Comparison of ENCODE assay signal across 1 cellular context in genomic region chr17:79042421-79043190, GRCh38.
A peak's percentile ranks its signal among the peaks of the same experiment; 100 is the strongest.
TF ChIP-seq lines count a peak whose summit lies in the region.

No MANE protein-coding gene starts in this region.

TF ChIP-seq in HepG2, 621 proteins besides CTCF, POLR2A, EP300 and RAD21 (continued from another document and continues in another):
- TF ChIP-seq, protein P1, sequence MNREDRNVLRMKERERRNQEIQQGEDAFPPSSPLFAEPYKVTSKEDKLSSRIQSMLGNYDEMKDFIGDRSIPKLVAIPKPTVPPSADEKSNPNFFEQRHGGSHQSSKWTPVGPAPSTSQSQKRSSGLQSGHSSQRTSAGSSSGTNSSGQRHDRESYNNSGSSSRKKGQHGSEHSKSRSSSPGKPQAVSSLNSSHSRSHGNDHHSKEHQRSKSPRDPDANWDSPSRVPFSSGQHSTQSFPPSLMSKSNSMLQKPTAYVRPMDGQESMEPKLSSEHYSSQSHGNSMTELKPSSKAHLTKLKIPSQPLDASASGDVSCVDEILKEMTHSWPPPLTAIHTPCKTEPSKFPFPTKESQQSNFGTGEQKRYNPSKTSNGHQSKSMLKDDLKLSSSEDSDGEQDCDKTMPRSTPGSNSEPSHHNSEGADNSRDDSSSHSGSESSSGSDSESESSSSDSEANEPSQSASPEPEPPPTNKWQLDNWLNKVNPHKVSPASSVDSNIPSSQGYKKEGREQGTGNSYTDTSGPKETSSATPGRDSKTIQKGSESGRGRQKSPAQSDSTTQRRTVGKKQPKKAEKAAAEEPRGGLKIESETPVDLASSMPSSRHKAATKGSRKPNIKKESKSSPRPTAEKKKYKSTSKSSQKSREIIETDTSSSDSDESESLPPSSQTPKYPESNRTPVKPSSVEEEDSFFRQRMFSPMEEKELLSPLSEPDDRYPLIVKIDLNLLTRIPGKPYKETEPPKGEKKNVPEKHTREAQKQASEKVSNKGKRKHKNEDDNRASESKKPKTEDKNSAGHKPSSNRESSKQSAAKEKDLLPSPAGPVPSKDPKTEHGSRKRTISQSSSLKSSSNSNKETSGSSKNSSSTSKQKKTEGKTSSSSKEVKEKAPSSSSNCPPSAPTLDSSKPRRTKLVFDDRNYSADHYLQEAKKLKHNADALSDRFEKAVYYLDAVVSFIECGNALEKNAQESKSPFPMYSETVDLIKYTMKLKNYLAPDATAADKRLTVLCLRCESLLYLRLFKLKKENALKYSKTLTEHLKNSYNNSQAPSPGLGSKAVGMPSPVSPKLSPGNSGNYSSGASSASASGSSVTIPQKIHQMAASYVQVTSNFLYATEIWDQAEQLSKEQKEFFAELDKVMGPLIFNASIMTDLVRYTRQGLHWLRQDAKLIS (CRISPR knock-in tag; IDR thresholded peaks at IDR 0.05) = no peak
- no peak for TF ChIP-seq MTA1 (CRISPR knock-in tag; IDR thresholded peaks at IDR 0.05; ENCODE audit: borderline replicate concordance)
- TF ChIP-seq KLF12 (CRISPR knock-in tag; IDR thresholded peaks at IDR 0.05; ENCODE audit: borderline replicate concordance) = no peak
- TF ChIP-seq SP2 (CRISPR knock-in tag; IDR thresholded peaks at IDR 0.05) = no peak
- TF ChIP-seq, protein P2, sequence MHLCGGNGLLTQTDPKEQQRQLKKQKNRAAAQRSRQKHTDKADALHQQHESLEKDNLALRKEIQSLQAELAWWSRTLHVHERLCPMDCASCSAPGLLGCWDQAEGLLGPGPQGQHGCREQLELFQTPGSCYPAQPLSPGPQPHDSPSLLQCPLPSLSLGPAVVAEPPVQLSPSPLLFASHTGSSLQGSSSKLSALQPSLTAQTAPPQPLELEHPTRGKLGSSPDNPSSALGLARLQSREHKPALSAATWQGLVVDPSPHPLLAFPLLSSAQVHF (CRISPR knock-in tag; IDR thresholded peaks at IDR 0.05) = no peak
- TF ChIP-seq ZNF124 (CRISPR knock-in tag; IDR thresholded peaks at IDR 0.05) = no peak
- TF ChIP-seq, protein P3, sequence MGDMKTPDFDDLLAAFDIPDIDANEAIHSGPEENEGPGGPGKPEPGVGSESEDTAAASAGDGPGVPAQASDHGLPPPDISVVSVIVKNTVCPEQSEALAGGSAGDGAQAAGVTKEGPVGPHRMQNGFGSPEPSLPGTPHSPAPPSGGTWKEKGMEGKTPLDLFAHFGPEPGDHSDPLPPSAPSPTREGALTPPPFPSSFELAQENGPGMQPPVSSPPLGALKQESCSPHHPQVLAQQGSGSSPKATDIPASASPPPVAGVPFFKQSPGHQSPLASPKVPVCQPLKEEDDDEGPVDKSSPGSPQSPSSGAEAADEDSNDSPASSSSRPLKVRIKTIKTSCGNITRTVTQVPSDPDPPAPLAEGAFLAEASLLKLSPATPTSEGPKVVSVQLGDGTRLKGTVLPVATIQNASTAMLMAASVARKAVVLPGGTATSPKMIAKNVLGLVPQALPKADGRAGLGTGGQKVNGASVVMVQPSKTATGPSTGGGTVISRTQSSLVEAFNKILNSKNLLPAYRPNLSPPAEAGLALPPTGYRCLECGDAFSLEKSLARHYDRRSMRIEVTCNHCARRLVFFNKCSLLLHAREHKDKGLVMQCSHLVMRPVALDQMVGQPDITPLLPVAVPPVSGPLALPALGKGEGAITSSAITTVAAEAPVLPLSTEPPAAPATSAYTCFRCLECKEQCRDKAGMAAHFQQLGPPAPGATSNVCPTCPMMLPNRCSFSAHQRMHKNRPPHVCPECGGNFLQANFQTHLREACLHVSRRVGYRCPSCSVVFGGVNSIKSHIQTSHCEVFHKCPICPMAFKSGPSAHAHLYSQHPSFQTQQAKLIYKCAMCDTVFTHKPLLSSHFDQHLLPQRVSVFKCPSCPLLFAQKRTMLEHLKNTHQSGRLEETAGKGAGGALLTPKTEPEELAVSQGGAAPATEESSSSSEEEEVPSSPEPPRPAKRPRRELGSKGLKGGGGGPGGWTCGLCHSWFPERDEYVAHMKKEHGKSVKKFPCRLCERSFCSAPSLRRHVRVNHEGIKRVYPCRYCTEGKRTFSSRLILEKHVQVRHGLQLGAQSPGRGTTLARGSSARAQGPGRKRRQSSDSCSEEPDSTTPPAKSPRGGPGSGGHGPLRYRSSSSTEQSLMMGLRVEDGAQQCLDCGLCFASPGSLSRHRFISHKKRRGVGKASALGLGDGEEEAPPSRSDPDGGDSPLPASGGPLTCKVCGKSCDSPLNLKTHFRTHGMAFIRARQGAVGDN (CRISPR knock-in tag; IDR thresholded peaks at IDR 0.05) = peak; percentile 45
- TF ChIP-seq, protein P4, sequence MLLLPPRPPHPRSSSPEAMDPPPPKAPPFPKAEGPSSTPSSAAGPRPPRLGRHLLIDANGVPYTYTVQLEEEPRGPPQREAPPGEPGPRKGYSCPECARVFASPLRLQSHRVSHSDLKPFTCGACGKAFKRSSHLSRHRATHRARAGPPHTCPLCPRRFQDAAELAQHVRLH (CRISPR knock-in tag; IDR thresholded peaks at IDR 0.05; ENCODE audit: borderline replicate concordance, low read depth) = no peak
- TF ChIP-seq NPAS2 (CRISPR knock-in tag; IDR thresholded peaks at IDR 0.05; ENCODE audit: borderline replicate concordance) = no peak
- no peak for TF ChIP-seq RFXAP (CRISPR knock-in tag; IDR thresholded peaks at IDR 0.05; ENCODE audit: borderline replicate concordance)
- TF ChIP-seq FOSL2 (CRISPR knock-in tag; IDR thresholded peaks at IDR 0.05) = peak; percentile 42
- no peak for TF ChIP-seq SOX6 (IDR thresholded peaks at IDR 0.05)
- 0 out of 2 replicates have a peak, but pooled peaks have one; percentile 11 for TF ChIP-seq SOX6 (CRISPR knock-in tag; IDR thresholded peaks at IDR 0.05)
- no peak for TF ChIP-seq ZNF44 (CRISPR knock-in tag; IDR thresholded peaks at IDR 0.05)
- TF ChIP-seq ZBTB1 (CRISPR knock-in tag; IDR thresholded peaks at IDR 0.05; ENCODE audit: borderline replicate concordance) = no peak
- TF ChIP-seq HNF4G (IDR thresholded peaks at IDR 0.05; ENCODE audit: borderline replicate concordance, low read depth, low read length) = no peak
- no peak for TF ChIP-seq HNF4G (CRISPR knock-in tag; IDR thresholded peaks at IDR 0.05; ENCODE audit: borderline replicate concordance, low read depth)
- TF ChIP-seq ZBTB4 (CRISPR knock-in tag; IDR thresholded peaks at IDR 0.05; ENCODE audit: borderline replicate concordance) = no peak
- TF ChIP-seq, protein P5, sequence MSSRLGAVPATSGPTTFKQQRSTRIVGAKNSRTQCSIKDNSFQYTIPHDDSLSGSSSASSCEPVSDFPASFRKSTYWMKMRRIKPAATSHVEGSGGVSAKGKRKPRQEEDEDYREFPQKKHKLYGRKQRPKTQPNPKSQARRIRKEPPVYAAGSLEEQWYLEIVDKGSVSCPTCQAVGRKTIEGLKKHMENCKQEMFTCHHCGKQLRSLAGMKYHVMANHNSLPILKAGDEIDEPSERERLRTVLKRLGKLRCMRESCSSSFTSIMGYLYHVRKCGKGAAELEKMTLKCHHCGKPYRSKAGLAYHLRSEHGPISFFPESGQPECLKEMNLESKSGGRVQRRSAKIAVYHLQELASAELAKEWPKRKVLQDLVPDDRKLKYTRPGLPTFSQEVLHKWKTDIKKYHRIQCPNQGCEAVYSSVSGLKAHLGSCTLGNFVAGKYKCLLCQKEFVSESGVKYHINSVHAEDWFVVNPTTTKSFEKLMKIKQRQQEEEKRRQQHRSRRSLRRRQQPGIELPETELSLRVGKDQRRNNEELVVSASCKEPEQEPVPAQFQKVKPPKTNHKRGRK (CRISPR knock-in tag; IDR thresholded peaks at IDR 0.05) = no peak
- TF ChIP-seq KDM4B (CRISPR knock-in tag; IDR thresholded peaks at IDR 0.05) = no peak
- no peak for TF ChIP-seq GABPA (IDR thresholded peaks at IDR 0.05; ENCODE audit: low read depth, low read length)
- no peak for TF ChIP-seq GABPA (CRISPR knock-in tag; IDR thresholded peaks at IDR 0.05; ENCODE audit: low read depth)
- TF ChIP-seq PRPF4 (IDR thresholded peaks at IDR 0.05; ENCODE audit: low read depth, low read length, poor library complexity, severe bottlenecking) = no peak
- TF ChIP-seq HDAC1 (CRISPR knock-in tag; IDR thresholded peaks at IDR 0.05) = no peak
- TF ChIP-seq ZNF768 (CRISPR knock-in tag; IDR thresholded peaks at IDR 0.05) = 0 out of 2 replicates have a peak, but pooled peaks have one; percentile 32
- no peak for TF ChIP-seq CREB3 (CRISPR knock-in tag; IDR thresholded peaks at IDR 0.05)
- no peak for TF ChIP-seq ZNF614 (CRISPR knock-in tag; IDR thresholded peaks at IDR 0.05; ENCODE audit: borderline replicate concordance)
- no peak for TF ChIP-seq ZFYVE20 (CRISPR knock-in tag; IDR thresholded peaks at IDR 0.05; ENCODE audit: borderline replicate concordance, low read depth)
- peak in 1 of 2 experiments; percentile 65; a peak in 1 of 4 replicates for TF ChIP-seq HMGXB4 (CRISPR knock-in tag; IDR thresholded peaks at IDR 0.05; ENCODE audit: borderline replicate concordance in 1 of 2, low read depth in 1 of 2)
- TF ChIP-seq HES4 (CRISPR knock-in tag; IDR thresholded peaks at IDR 0.05; ENCODE audit: borderline replicate concordance) = no peak
- TF ChIP-seq, protein P6, sequence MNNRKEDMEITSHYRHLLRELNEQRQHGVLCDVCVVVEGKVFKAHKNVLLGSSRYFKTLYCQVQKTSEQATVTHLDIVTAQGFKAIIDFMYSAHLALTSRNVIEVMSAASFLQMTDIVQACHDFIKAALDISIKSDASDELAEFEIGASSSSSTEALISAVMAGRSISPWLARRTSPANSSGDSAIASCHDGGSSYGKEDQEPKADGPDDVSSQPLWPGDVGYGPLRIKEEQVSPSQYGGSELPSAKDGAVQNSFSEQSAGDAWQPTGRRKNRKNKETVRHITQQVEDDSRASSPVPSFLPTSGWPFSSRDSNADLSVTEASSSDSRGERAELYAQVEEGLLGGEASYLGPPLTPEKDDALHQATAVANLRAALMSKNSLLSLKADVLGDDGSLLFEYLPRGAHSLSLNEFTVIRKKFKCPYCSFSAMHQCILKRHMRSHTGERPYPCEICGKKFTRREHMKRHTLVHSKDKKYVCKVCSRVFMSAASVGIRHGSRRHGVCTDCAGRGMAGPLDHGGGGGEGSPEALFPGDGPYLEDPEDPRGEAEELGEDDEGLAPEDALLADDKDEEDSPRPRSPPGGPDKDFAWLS (CRISPR knock-in tag; IDR thresholded peaks at IDR 0.05; ENCODE audit: borderline replicate concordance) = no peak
- TF ChIP-seq ZSCAN22 (CRISPR knock-in tag; IDR thresholded peaks at IDR 0.05) = no peak
- peak; percentile 80; the same call in 1 of the 2 replicates for TF ChIP-seq HNRNPL (IDR thresholded peaks at IDR 0.05; ENCODE audit: low read depth, low read length)
- no peak for TF ChIP-seq KLF11 (CRISPR knock-in tag; IDR thresholded peaks at IDR 0.05)
- TF ChIP-seq KAT8 (CRISPR knock-in tag; IDR thresholded peaks at IDR 0.05) = no peak
- TF ChIP-seq, protein P7, sequence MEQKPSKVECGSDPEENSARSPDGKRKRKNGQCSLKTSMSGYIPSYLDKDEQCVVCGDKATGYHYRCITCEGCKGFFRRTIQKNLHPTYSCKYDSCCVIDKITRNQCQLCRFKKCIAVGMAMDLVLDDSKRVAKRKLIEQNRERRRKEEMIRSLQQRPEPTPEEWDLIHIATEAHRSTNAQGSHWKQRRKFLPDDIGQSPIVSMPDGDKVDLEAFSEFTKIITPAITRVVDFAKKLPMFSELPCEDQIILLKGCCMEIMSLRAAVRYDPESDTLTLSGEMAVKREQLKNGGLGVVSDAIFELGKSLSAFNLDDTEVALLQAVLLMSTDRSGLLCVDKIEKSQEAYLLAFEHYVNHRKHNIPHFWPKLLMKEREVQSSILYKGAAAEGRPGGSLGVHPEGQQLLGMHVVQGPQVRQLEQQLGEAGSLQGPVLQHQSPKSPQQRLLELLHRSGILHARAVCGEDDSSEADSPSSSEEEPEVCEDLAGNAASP (CRISPR knock-in tag; IDR thresholded peaks at IDR 0.05; ENCODE audit: borderline replicate concordance) = peak; percentile 28; the same call in 1 of the 2 replicates
- no peak for TF ChIP-seq TEAD2 (CRISPR knock-in tag; IDR thresholded peaks at IDR 0.05)
- peak; percentile 56 for TF ChIP-seq TEAD3 (CRISPR knock-in tag; optimal IDR thresholded peaks at IDR 0.05; ENCODE audit: borderline replicate concordance)
- no peak for TF ChIP-seq TEF (CRISPR knock-in tag; IDR thresholded peaks at IDR 0.05)
- no peak for TF ChIP-seq ZSCAN29 (CRISPR knock-in tag; conservative IDR thresholded peaks at IDR 0.05)
- TF ChIP-seq PHF8 (CRISPR knock-in tag; IDR thresholded peaks at IDR 0.05) = no peak
- no peak for TF ChIP-seq ZNF12 (CRISPR knock-in tag; IDR thresholded peaks at IDR 0.05)
